9 cellular contexts compared by ENCODE assay signal in the genomic region with DNA sequence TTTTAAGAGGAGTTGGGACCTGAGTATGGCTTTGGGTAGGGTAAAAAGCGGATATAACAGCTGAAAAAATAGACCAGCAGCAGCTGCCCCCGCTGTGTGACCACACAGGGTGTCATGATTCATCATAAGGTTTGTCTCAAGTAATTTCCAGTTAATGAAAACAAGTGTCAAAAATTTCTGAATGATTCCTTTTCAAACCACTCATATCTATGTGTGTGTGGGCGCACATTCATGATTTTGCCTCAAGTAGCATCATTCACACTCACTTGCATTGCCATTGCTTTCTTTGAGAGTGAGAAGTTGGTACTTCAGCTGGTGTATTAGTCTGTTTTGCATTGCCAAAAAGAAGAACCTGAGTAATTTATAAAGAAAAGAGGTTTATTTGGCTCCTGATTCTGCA. TPM values are rescaled to one million over a fixed set of nuclear protein-coding genes. Genes with fewer than 3 reads are reported as not detected.
DNase-seq lines count a peak whose midpoint lies in the region; ATAC-seq and TF ChIP-seq lines count a peak whose summit lies in the region.
"Had no signal": no experiment of that assay in that cellular context is flagged by ENCODE, and none has a peak within 500 bp of the region (broad histone marks: within the 10 kb centered on the region; RNA-seq: fewer than 3 reads in every experiment).

No MANE protein-coding gene starts in this region.

- TF ChIP-seq POLR2A in ovary (IDR thresholded peaks at IDR 0.05) = no peak

- peaks cover 21% of the 10 kb centered on the region for H3K36me3 Mint-ChIP-seq in activated T-helper 1 cell treated with anti-CD3 and anti-CD28 coated beads, Interleukin-12 subunit alpha, Interleukin-12 subunit beta, Interleukin-2, Interleukin-4 antibody, amounts not matched to agents 30 ng/mL and 10 ng/mL and 1 ng/mL, durations not matched to agents 14 hours and 24 hours and 36 hours (ENCODE audit: low read depth)

- WGBS in ovary, 3 donors = 90 to 97% (median 93%) methylated on average over 3 of the region's 3 CpGs

- H3K27me3 ChIP-seq in dorsolateral prefrontal cortex (peaks cover 0 to 7% (median 0%) of the 10 kb centered on the region in 45 donors), ovary (no peaks in the 10 kb centered on the region)

- DNase-seq in activated T-helper 1 cell treated with anti-CD3 and anti-CD28 coated beads, Interleukin-12 subunit alpha, Interleukin-12 subunit beta, Interleukin-2, Interleukin-4 antibody, amounts not matched to agents 30 ng/mL and 10 ng/mL and 1 ng/mL, durations not matched to agents 14 hours and 24 hours and 36 hours (ENCODE audit: low spot score) = no peak
- DNase-seq in stimulated activated CD4-positive, alpha-beta T cell treated with anti-CD3 and anti-CD28 coated beads, Interleukin-1b, Interleukin-23, amount 100 ng/mL, for 48 hours = peak; percentile 75
- DNase-seq in putamen (ENCODE audit: low spot score) (no peak), dorsolateral prefrontal cortex (no peak), Kasumi-1 (lab: John Stamatoyannopoulos, UW) (no peak), ovary (no peak)

- no peak for TF ChIP-seq EP300 in ovary (IDR thresholded peaks at IDR 0.05)

- H3K4me3 ChIP-seq in dorsolateral prefrontal cortex (no peak overlapping the region), ovary (no peak overlapping the region)

- peaks cover 96% of the 10 kb centered on the region for H3K4me1 Mint-ChIP-seq in activated T-helper 1 cell treated with anti-CD3 and anti-CD28 coated beads, Interleukin-12 subunit alpha, Interleukin-12 subunit beta, Interleukin-2, Interleukin-4 antibody, amounts not matched to agents 30 ng/mL and 10 ng/mL and 1 ng/mL, durations not matched to agents 14 hours and 24 hours and 36 hours (ENCODE audit: low read depth)

- H3K27ac ChIP-seq in dorsolateral prefrontal cortex (no peak overlapping the region), ovary (no peak overlapping the region)

- intact Hi-C loops in activated T-helper 1 cell treated with anti-CD3 and anti-CD28 coated beads, Interleukin-12 subunit alpha, Interleukin-12 subunit beta, Interleukin-2, Interleukin-4 antibody, amounts not matched to agents 30 ng/mL and 10 ng/mL and 1 ng/mL, durations not matched to agents 14 hours and 24 hours and 36 hours (cut with micrococcal nuclease) = loop anchor here (1.0 to 5.0 kb wide), 7 partner anchors 12 to 356 kb away; partner anchors contain the start of gene DTWD2
- intact Hi-C loops in dorsolateral prefrontal cortex (cut with DNase I) (no loop called here), ovary (cut with DNase I) (no loop called here)

- H3K9me3 ChIP-seq in ovary = no peaks in the 10 kb centered on the region

- H3K9me3 Mint-ChIP-seq in activated T-helper 1 cell treated with anti-CD3 and anti-CD28 coated beads, Interleukin-12 subunit alpha, Interleukin-12 subunit beta, Interleukin-2, Interleukin-4 antibody, amounts not matched to agents 30 ng/mL and 10 ng/mL and 1 ng/mL, durations not matched to agents 14 hours and 24 hours and 36 hours = no peaks in the 10 kb centered on the region

- H3K4me1 ChIP-seq in ovary (ENCODE audit: insufficient read depth) = no peaks in the 10 kb centered on the region

- no peaks in the 10 kb centered on the region for H3K27me3 Mint-ChIP-seq in activated T-helper 1 cell treated with anti-CD3 and anti-CD28 coated beads, Interleukin-12 subunit alpha, Interleukin-12 subunit beta, Interleukin-2, Interleukin-4 antibody, amounts not matched to agents 30 ng/mL and 10 ng/mL and 1 ng/mL, durations not matched to agents 14 hours and 24 hours and 36 hours (ENCODE audit: insufficient read depth)
- H3K27me3 Mint-ChIP-seq: progenitor cell of endocrine pancreas had no signal

- H3K4me3 Mint-ChIP-seq in activated T-helper 1 cell treated with anti-CD3 and anti-CD28 coated beads, Interleukin-12 subunit alpha, Interleukin-12 subunit beta, Interleukin-2, Interleukin-4 antibody, amounts not matched to agents 30 ng/mL and 10 ng/mL and 1 ng/mL, durations not matched to agents 14 hours and 24 hours and 36 hours = peak overlapping the region; percentile 72

- H3K27ac Mint-ChIP-seq in activated T-helper 1 cell treated with anti-CD3 and anti-CD28 coated beads, Interleukin-12 subunit alpha, Interleukin-12 subunit beta, Interleukin-2, Interleukin-4 antibody, amounts not matched to agents 30 ng/mL and 10 ng/mL and 1 ng/mL, durations not matched to agents 14 hours and 24 hours and 36 hours = peak overlapping the region; percentile 94
- H3K27ac Mint-ChIP-seq: progenitor cell of endocrine pancreas had no signal

- no peak for TF ChIP-seq CTCF in dorsolateral prefrontal cortex (IDR thresholded peaks at IDR 0.05 in 54 of 56, conservative IDR thresholded peaks at IDR 0.05 in 2 of 56; ENCODE audit: low read depth in 1 of 56, partially characterized antibody in 56 of 56)
- TF ChIP-seq CTCF in ovary (IDR thresholded peaks at IDR 0.05) = no peak

- ATAC-seq in GM19351 (IDR thresholded peaks at IDR 0.05; ENCODE audit: unreplicated experiment) (peak; percentile 22), HG03439 (IDR thresholded peaks at IDR 0.05; ENCODE audit: unreplicated experiment) (peak; percentile 30)

- H3K36me3 ChIP-seq in ovary = no peaks in the 10 kb centered on the region

RNA-seq across cellular contexts. Expression of gene TNFAIP8, which starts 12.1 kb away (rescaled TPM):
- total RNA-seq in activated T-helper 1 cell treated with anti-CD3 and anti-CD28 coated beads, Interleukin-12 subunit alpha, Interleukin-12 subunit beta, Interleukin-2, Interleukin-4 antibody, amounts not matched to agents 30 ng/mL and 10 ng/mL and 1 ng/mL, durations not matched to agents 14 hours and 24 hours and 36 hours = 214 and 219 TPM in 2 replicates
- 1 to 10 TPM in 105 of 120 experiments, under 1 TPM in 15; 0.25 to 6.9 (median 1.9) TPM for total RNA-seq in dorsolateral prefrontal cortex
- 10 to 100 TPM in 1 of 7 donors, 1 to 10 TPM in 6; 1.4 to 14.6 (median 4.5) TPM for total RNA-seq in ovary
- polyA plus RNA-seq in ovary = 10 to 100 TPM in 1 of 2 donors, 1 to 10 TPM in 1; 5.0 to 12.0 TPM

Comparison
In these comparisons a context has a peak if more than half of its experiments do, and no peak if none do; other contexts are left out.
1. RNA of gene TNFAIP8, which starts 12.1 kb away (total RNA-seq): 214 to 219 TPM in activated T-helper 1 cell treated with anti-CD3 and anti-CD28 coated beads, Interleukin-12 subunit alpha, Interleukin-12 subunit beta, Interleukin-2, Interleukin-4 antibody, amounts not matched to agents 30 ng/mL and 10 ng/mL and 1 ng/mL, durations not matched to agents 14 hours and 24 hours and 36 hours; 1.4 to 14.6 TPM in ovary and 0.25 to 6.9 TPM in dorsolateral prefrontal cortex; every median in the first group is over 10 times any median in the second.